In the genomic region with DNA sequence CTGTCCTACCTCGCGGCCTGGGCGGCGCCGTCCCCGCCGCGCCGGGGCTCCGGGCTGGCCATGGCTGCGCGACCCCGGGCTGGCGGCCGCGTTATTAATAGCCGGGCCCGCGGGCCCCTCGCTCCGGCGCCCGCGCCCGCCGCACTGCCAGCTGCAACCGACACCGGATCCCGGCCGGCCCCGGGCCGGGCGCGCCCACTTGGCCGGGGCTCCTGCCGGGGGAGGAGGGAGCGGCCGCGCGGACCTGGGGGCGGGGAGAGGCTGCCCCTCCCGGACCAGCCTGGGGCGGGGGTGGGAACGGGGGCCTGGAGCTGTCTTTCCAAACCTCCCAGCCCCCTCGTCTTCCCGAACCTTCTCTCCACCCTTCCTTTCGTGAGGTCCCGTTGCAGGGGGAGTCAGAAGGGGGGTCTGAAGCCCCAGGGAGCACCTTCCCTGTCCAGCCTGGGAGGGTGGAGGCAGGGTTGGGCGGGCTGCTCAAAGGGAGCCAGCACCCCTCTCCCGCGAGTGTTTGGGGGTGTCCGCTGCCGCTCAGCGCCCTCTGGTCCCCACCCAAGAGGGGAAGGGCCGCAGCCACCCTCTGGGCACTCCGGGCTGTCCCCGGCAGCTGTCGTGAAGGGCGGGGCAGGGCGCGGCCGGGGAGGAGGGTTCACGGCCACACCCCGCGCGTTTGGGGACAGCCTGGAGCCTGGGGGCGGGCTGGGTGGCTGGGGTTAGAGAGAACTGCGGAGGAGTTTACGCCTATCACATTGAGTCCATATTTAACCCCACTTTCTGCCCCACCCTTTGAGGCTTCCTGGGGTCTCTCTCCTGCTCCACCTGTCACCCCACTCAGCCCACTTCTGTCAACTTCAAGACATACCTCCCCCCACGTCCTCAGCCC, we compare ENCODE assay signal across 8 cellular contexts. TPM values are rescaled to one million over a fixed set of nuclear protein-coding genes. Genes with fewer than 3 reads are reported as not detected.
DNase-seq lines count a peak whose midpoint lies in the region; ATAC-seq and TF ChIP-seq lines count a peak whose summit lies in the region.

Gene SYNC, minus strand, starts transcription at position 172 of the 880 bp plus-strand sequence. Its CDS starts 110 bp downstream, at position 62.

- peaks cover 37% of the 10 kb centered on the region for H3K27me3 Mint-ChIP-seq in activated CD8-positive, alpha-beta T cell treated with anti-CD3 and anti-CD28 coated beads, Interleukin-2, amount 10 ng/mL, durations not matched to agents 7 days and 5 days (ENCODE audit: low read depth)
- H3K27me3 Mint-ChIP-seq in naive thymus-derived CD4-positive, alpha-beta T cell = peaks cover 44 to 53% (median 47%) of the 10 kb centered on the region in 5 donors

- H3K36me3 ChIP-seq in H7 (replicated peaks; ENCODE audit: control insufficient read depth, insufficient read depth, low read length) = no peaks in the 10 kb centered on the region
- no peaks in the 10 kb centered on the region for H3K36me3 ChIP-seq in naive thymus-derived CD4-positive, alpha-beta T cell (ENCODE audit: control insufficient read depth in 2 of 3, insufficient read depth in 3 of 3, low read length in 3 of 3)

- peaks cover 3 to 8% of the 10 kb centered on the region in 2 donors for H3K4me1 ChIP-seq in naive thymus-derived CD4-positive, alpha-beta T cell (ENCODE audit: control insufficient read depth in 2 of 2, insufficient read depth in 2 of 2, low read length in 2 of 2)

- DNase-seq in AG09309 (ENCODE audit: low read depth) (peak; percentile 34), H7 (peak; percentile 91), fibroblast of the conjunctiva (ENCODE audit: low read depth) (peak; percentile 57), SKM-1 (lab: John Stamatoyannopoulos, UW; ENCODE audit: unreplicated experiment) (no peak)
- DNase-seq in activated CD8-positive, alpha-beta T cell treated with anti-CD3 and anti-CD28 coated beads, Interleukin-2, amount 10 ng/mL, durations not matched to agents 7 days and 5 days = peak; percentile 33
- DNase-seq in naive thymus-derived CD4-positive, alpha-beta T cell = peak in 2 of 9 donors; percentile 11 to 33

- CTCF ChIA-PET in activated CD8-positive, alpha-beta T cell treated with anti-CD3 and anti-CD28 coated beads, Interleukin-2, amount 10 ng/mL, durations not matched to agents 7 days and 5 days (lab: Charles Lee) = interaction anchor here (3.7 kb wide), 1 partner anchor 10 kb away, joined by 20 read pairs; no protein-coding TSS in a partner anchor
- CTCF ChIA-PET in naive thymus-derived CD4-positive, alpha-beta T cell (lab: Charles Lee) = no interaction called here

- POLR2A ChIA-PET in activated CD8-positive, alpha-beta T cell treated with anti-CD3 and anti-CD28 coated beads, Interleukin-2, amount 10 ng/mL, durations not matched to agents 7 days and 5 days (lab: Charles Lee) = interaction anchor here (0.5 to 0.6 kb wide), 3 partner anchors 12 to 61 kb away, joined by 3 to 4 read pairs (median 3); no protein-coding TSS in a partner anchor
- POLR2A ChIA-PET in naive thymus-derived CD4-positive, alpha-beta T cell (lab: Charles Lee) = interaction anchor here (0.6 kb wide), 1 partner anchor 73 kb away, joined by 3 read pairs; no protein-coding TSS in a partner anchor

- peaks cover 33% of the 10 kb centered on the region for H3K27me3 ChIP-seq in H7 (ENCODE audit: control insufficient read depth, insufficient read depth, low read length)
- H3K27me3 ChIP-seq in naive thymus-derived CD4-positive, alpha-beta T cell (ENCODE audit: control insufficient read depth in 2 of 2, insufficient read depth in 2 of 2, low read length in 2 of 2) = peaks cover 0 to 3% of the 10 kb centered on the region in 2 donors

- no peak for TF ChIP-seq CTCF in AG09309 (IDR thresholded peaks at IDR 0.05; ENCODE audit: control insufficient read depth, insufficient read depth, low read depth, low read length, missing control alignments)

- H3K4me3 ChIP-seq in AG09309 (ENCODE audit: control insufficient read depth, low read depth, low read length) = peak within 1 kb of the TSS; percentile 81
- peak within 1 kb of the TSS; percentile 56 for H3K4me3 ChIP-seq in H7 (ENCODE audit: insufficient read depth, low read depth, low read length)
- H3K4me3 ChIP-seq in naive thymus-derived CD4-positive, alpha-beta T cell (ENCODE audit: low read length) = no peak within 1 kb of the TSS

- peaks cover 8% of the 10 kb centered on the region for H3K4me1 Mint-ChIP-seq in activated CD8-positive, alpha-beta T cell treated with anti-CD3 and anti-CD28 coated beads, Interleukin-2, amount 10 ng/mL, durations not matched to agents 7 days and 5 days (ENCODE audit: low read depth)
- peaks cover 7 to 14% (median 9%) of the 10 kb centered on the region in 7 donors for H3K4me1 Mint-ChIP-seq in naive thymus-derived CD4-positive, alpha-beta T cell

- H3K36me3 Mint-ChIP-seq in activated CD8-positive, alpha-beta T cell treated with anti-CD3 and anti-CD28 coated beads, Interleukin-2, amount 10 ng/mL, durations not matched to agents 7 days and 5 days (ENCODE audit: low read depth) = no peaks in the 10 kb centered on the region
- peaks cover 0 to 7% (median 0%) of the 10 kb centered on the region in 5 donors for H3K36me3 Mint-ChIP-seq in naive thymus-derived CD4-positive, alpha-beta T cell

- ATAC-seq in activated CD8-positive, alpha-beta T cell treated with anti-CD3 and anti-CD28 coated beads, Interleukin-2, amount 10 ng/mL, durations not matched to agents 7 days and 5 days = peak; percentile 76
- ATAC-seq in naive thymus-derived CD4-positive, alpha-beta T cell = peak; percentile 63
- ATAC-seq in GM21825 (IDR thresholded peaks at IDR 0.05; ENCODE audit: unreplicated experiment) (no peak), HG03354 (IDR thresholded peaks at IDR 0.05; ENCODE audit: poor library complexity, severe bottlenecking, unreplicated experiment) (no peak)

- no peak within 1 kb of the TSS for H3K4me3 Mint-ChIP-seq in activated CD8-positive, alpha-beta T cell treated with anti-CD3 and anti-CD28 coated beads, Interleukin-2, amount 10 ng/mL, durations not matched to agents 7 days and 5 days
- peak within 1 kb of the TSS; percentile 48 to 83 (median 63) for H3K4me3 Mint-ChIP-seq in naive thymus-derived CD4-positive, alpha-beta T cell

- intact Hi-C loops in naive thymus-derived CD4-positive, alpha-beta T cell (cut with micrococcal nuclease) = no loop called here

- no peak within 1 kb of the TSS for H3K27ac ChIP-seq in naive thymus-derived CD4-positive, alpha-beta T cell (ENCODE audit: low read depth, low read length)

- H3K9me3 Mint-ChIP-seq in activated CD8-positive, alpha-beta T cell treated with anti-CD3 and anti-CD28 coated beads, Interleukin-2, amount 10 ng/mL, durations not matched to agents 7 days and 5 days (ENCODE audit: insufficient read depth) = no peaks in the 10 kb centered on the region
- peaks cover 0 to 5% (median 0%) of the 10 kb centered on the region in 11 donors for H3K9me3 Mint-ChIP-seq in naive thymus-derived CD4-positive, alpha-beta T cell

- H3K27ac Mint-ChIP-seq in activated CD8-positive, alpha-beta T cell treated with anti-CD3 and anti-CD28 coated beads, Interleukin-2, amount 10 ng/mL, durations not matched to agents 7 days and 5 days = no peak within 1 kb of the TSS
- H3K27ac Mint-ChIP-seq in naive thymus-derived CD4-positive, alpha-beta T cell = peak within 1 kb of the TSS in 1 of 9 donors; percentile 42

- H3K9me3 ChIP-seq in naive thymus-derived CD4-positive, alpha-beta T cell (ENCODE audit: control insufficient read depth in 2 of 3, low read length in 3 of 3) = no peaks in the 10 kb centered on the region

RNA-seq across cellular contexts. Expression of gene SYNC, which starts in this region (rescaled TPM):
- total RNA-seq in H7 (2014; rRNA removed; shearing (Covaris generic)) = 0.07 and 0.45 TPM in 2 replicates
- not detected for total RNA-seq in activated CD8-positive, alpha-beta T cell treated with anti-CD3 and anti-CD28 coated beads, Interleukin-2, amount 10 ng/mL, durations not matched to agents 7 days and 5 days
- total RNA-seq in naive thymus-derived CD4-positive, alpha-beta T cell = not detected
- polyA plus RNA-seq in naive thymus-derived CD4-positive, alpha-beta T cell = not detected

Comparison
In these comparisons a context has a peak if more than half of its experiments do, and no peak if none do; other contexts are left out.
1. Peak in DNase-seq and H3K4me3 ChIP-seq in H7; RNA of the gene not detected or under 1 TPM.
2. Peak in DNase-seq and ATAC-seq in activated CD8-positive, alpha-beta T cell treated with anti-CD3 and anti-CD28 coated beads, Interleukin-2, amount 10 ng/mL, durations not matched to agents 7 days and 5 days; RNA of the gene not detected or under 1 TPM.
3. Peak in ATAC-seq in naive thymus-derived CD4-positive, alpha-beta T cell; RNA of the gene not detected or under 1 TPM.